In the genomic region with DNA sequence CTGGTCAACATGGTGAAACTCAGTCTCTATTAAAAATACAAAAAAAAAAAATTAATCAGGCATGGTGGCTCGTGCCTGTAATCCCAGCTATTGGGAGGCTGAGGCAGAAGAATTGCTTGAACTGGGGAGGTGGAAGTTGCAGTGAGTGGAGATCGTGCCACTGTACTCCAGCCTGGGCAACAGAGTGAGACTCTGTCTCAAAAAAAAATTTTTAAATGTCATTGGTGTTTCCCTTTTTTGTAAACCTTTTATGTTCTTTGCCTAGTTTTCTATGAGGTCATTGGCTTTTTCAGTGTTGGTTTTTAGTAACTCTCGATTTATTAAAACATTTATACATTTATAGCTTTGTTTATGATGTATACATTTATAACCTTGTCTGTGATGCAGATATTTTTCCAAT, we compare ENCODE assay signal across 1 cellular context.
A peak's percentile ranks its signal among the peaks of the same experiment; 100 is the strongest.
TF ChIP-seq lines count a peak whose summit lies in the region.

No MANE protein-coding gene starts in this region.

TF ChIP-seq in HepG2, 621 proteins besides CTCF, POLR2A, EP300 and RAD21:
- TF ChIP-seq KMT2B (CRISPR knock-in tag; IDR thresholded peaks at IDR 0.05) (no peak), ATF7 (IDR thresholded peaks at IDR 0.05) (0 out of 2 replicates have a peak, but pooled peaks have one; percentile 4), ATF7 (CRISPR knock-in tag; IDR thresholded peaks at IDR 0.05) (no peak)
